In the genomic region with DNA sequence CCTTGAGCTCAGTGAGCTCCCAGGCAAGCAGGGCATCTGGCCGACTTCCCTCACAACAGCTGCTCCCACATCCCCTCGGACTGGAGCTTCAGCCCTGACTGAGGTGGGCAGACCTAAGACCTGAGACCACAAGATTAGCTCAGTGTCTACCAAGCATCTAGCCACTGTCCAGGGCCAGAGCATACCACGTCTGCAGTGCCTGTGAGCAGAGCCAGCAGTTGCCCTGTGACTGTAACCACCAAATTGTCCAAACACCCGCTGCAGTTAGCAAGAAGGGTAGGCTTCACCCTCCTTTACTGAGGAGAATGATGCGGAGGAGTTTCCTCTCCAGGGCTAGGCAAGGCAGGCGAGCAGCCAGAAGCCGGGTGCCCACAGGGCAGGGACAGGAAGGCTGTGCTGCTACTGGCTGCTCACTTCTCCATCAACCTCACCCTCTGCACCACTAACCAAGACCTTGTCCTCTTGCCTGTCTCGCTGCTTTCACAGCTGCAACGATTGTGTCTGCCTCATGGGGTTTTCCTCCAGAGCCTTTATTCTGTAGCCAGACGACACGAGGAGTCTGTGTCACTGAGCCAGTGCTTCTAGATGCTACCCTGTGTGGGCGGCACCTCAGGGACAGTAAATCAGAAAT, we compare ENCODE assay signal across 9 cellular contexts.
DNase-seq lines count a peak whose midpoint lies in the region; ATAC-seq lines count a peak whose summit lies in the region.
"Had no signal": no experiment of that assay in that cellular context is flagged by ENCODE, and none has a peak within 500 bp of the region (broad histone marks: within the 10 kb centered on the region; RNA-seq: fewer than 3 reads in every experiment).

No MANE protein-coding gene starts in this region.

- DNase-seq in DMS 273 (lab: John Stamatoyannopoulos, UW; ENCODE audit: unreplicated experiment), result peak; percentile 29
- DNase-seq in DMS 273 treated with DMSO at 0.1 percent for 48 hours (lab: John Stamatoyannopoulos, UW), result no peak
- DNase-seq in activated CD8-positive, alpha-beta memory T cell treated with anti-CD3 and anti-CD28 coated beads, Interleukin-2, amount 50 U/mL, for 4 hours, result peak; percentile 57
- peak; percentile 57 for DNase-seq in left kidney (ENCODE audit: low read depth, low spot score)
- peak; percentile 35 to 66 (median 53) for DNase-seq in stimulated activated naive CD4-positive, alpha-beta T cell (lab: John Stamatoyannopoulos, UW)
- DNase-seq in NCI-H1930 (lab: John Stamatoyannopoulos, UW), result no peak
- DNase-seq in superior temporal gyrus (ENCODE audit: extremely low spot score), result no peak
- DNase-seq: 8988T had no signal

- ATAC-seq in HG02885 (IDR thresholded peaks at IDR 0.05; ENCODE audit: poor library complexity, unreplicated experiment), result no peak

Comparison
In these comparisons a context has a peak if more than half of its experiments do, and no peak if none do; other contexts are left out.
1. DNase-seq: peak in DMS 273 (single experiment), activated CD8-positive, alpha-beta memory T cell treated with anti-CD3 and anti-CD28 coated beads, Interleukin-2, amount 50 U/mL, for 4 hours (single experiment), left kidney (single experiment) and stimulated activated naive CD4-positive, alpha-beta T cell (6 of 6); none in DMS 273 treated with DMSO at 0.1 percent for 48 hours (single experiment), NCI-H1930 (0 of 2) and superior temporal gyrus (single experiment).